In genomic region chr1:109931189-109931672, GRCh38 we compare ENCODE assay signal across 9 cellular contexts. TPM values are rescaled to one million over a fixed set of nuclear protein-coding genes. Genes with fewer than 3 reads are reported as not detected.
A peak's percentile ranks its signal among the peaks of the same experiment; 100 is the strongest.
DNase-seq lines count a peak whose midpoint lies in the region; ATAC-seq lines count a peak whose summit lies in the region.
"Had no signal": no experiment of that assay in that cellular context is flagged by ENCODE, and none has a peak within 500 bp of the region (broad histone marks: within the 10 kb centered on the region; RNA-seq: fewer than 3 reads in every experiment).

No MANE protein-coding gene starts in this region.

- ATAC-seq in activated naive CD8-positive, alpha-beta T cell treated with anti-CD3 and anti-CD28 coated beads, Interleukin-2, amount 10 ng/mL, durations not matched to agents 7 days and 5 days (ENCODE audit: low read depth): no peak
- no peak for ATAC-seq in activated naive CD8-positive, alpha-beta T cell treated with anti-CD3 and anti-CD28 coated beads, Interleukin-2, amount 50 U/mL, for 24 hours
- ATAC-seq in GM21786 (IDR thresholded peaks at IDR 0.05; ENCODE audit: unreplicated experiment): no peak

- H3K9me3 ChIP-seq in ectodermal cell (ENCODE audit: control insufficient read depth, low read length): no peaks in the 10 kb centered on the region

- H3K36me3 ChIP-seq in ectodermal cell (ENCODE audit: control insufficient read depth, insufficient read depth, low read length): no peaks in the 10 kb centered on the region

- peak overlapping the region; percentile 77 for H3K27ac ChIP-seq in ectodermal cell (ENCODE audit: insufficient read depth, low read depth, low read length, poor library complexity, severe bottlenecking)
- H3K27ac ChIP-seq: SK-N-MC had no signal

- H3K4me3 Mint-ChIP-seq in activated naive CD8-positive, alpha-beta T cell treated with anti-CD3 and anti-CD28 coated beads, Interleukin-2, amount 10 ng/mL, durations not matched to agents 7 days and 5 days: no peak overlapping the region
- no peak overlapping the region for H3K4me3 Mint-ChIP-seq in activated naive CD8-positive, alpha-beta T cell treated with anti-CD3 and anti-CD28 coated beads, Interleukin-2, amount 50 U/mL, for 24 hours

- WGBS in ectodermal cell, 2 experiments: 13 to 14% methylated on average over 8 of the region's 8 CpGs

- peaks cover 13% of the 10 kb centered on the region for H3K4me1 Mint-ChIP-seq in activated naive CD8-positive, alpha-beta T cell treated with anti-CD3 and anti-CD28 coated beads, Interleukin-2, amount 10 ng/mL, durations not matched to agents 7 days and 5 days
- H3K4me1 Mint-ChIP-seq in activated naive CD8-positive, alpha-beta T cell treated with anti-CD3 and anti-CD28 coated beads, Interleukin-2, amount 50 U/mL, for 24 hours: peaks cover 4% of the 10 kb centered on the region

- no peak for DNase-seq in activated naive CD8-positive, alpha-beta T cell treated with anti-CD3 and anti-CD28 coated beads, Interleukin-2, amount 10 ng/mL, durations not matched to agents 7 days and 5 days
- no peak for DNase-seq in activated naive CD8-positive, alpha-beta T cell treated with anti-CD3 and anti-CD28 coated beads, Interleukin-2, amount 50 U/mL, for 24 hours
- DNase-seq in lung microvascular endothelial cell (ENCODE audit: low read depth in 2 of 2) (peak; percentile 88 to 94), ureter (ENCODE audit: low spot score) (peak; percentile 80), GDM1 (lab: John Stamatoyannopoulos, UW) (no peak), AML-193 (lab: John Stamatoyannopoulos, UW) (no peak)

- H3K9me3 Mint-ChIP-seq in activated naive CD8-positive, alpha-beta T cell treated with anti-CD3 and anti-CD28 coated beads, Interleukin-2, amount 10 ng/mL, durations not matched to agents 7 days and 5 days: peaks cover 12% of the 10 kb centered on the region
- peaks cover 5% of the 10 kb centered on the region for H3K9me3 Mint-ChIP-seq in activated naive CD8-positive, alpha-beta T cell treated with anti-CD3 and anti-CD28 coated beads, Interleukin-2, amount 50 U/mL, for 24 hours

- H3K27ac Mint-ChIP-seq in activated naive CD8-positive, alpha-beta T cell treated with anti-CD3 and anti-CD28 coated beads, Interleukin-2, amount 10 ng/mL, durations not matched to agents 7 days and 5 days: peak overlapping the region; percentile 6
- no peak overlapping the region for H3K27ac Mint-ChIP-seq in activated naive CD8-positive, alpha-beta T cell treated with anti-CD3 and anti-CD28 coated beads, Interleukin-2, amount 50 U/mL, for 24 hours

- H3K4me1 ChIP-seq in ectodermal cell (ENCODE audit: control insufficient read depth, insufficient read depth, low read length): peaks cover 14% of the 10 kb centered on the region

- POLR2A ChIA-PET in activated naive CD8-positive, alpha-beta T cell treated with anti-CD3 and anti-CD28 coated beads, Interleukin-2, amount 10 ng/mL, durations not matched to agents 7 days and 5 days (lab: Charles Lee): interaction anchor here (0.9 kb wide), 1 partner anchor 294 kb away, joined by 3 read pairs; no protein-coding TSS in a partner anchor

- H3K27me3 ChIP-seq in ectodermal cell (ENCODE audit: control insufficient read depth, insufficient read depth, low read length, poor library complexity, severe bottlenecking): no peaks in the 10 kb centered on the region

- peaks cover 20% of the 10 kb centered on the region for H3K36me3 Mint-ChIP-seq in activated naive CD8-positive, alpha-beta T cell treated with anti-CD3 and anti-CD28 coated beads, Interleukin-2, amount 10 ng/mL, durations not matched to agents 7 days and 5 days
- H3K36me3 Mint-ChIP-seq in activated naive CD8-positive, alpha-beta T cell treated with anti-CD3 and anti-CD28 coated beads, Interleukin-2, amount 50 U/mL, for 24 hours (ENCODE audit: low read depth): peaks cover 10% of the 10 kb centered on the region

- H3K27me3 Mint-ChIP-seq in activated naive CD8-positive, alpha-beta T cell treated with anti-CD3 and anti-CD28 coated beads, Interleukin-2, amount 10 ng/mL, durations not matched to agents 7 days and 5 days: peaks cover 5% of the 10 kb centered on the region
- H3K27me3 Mint-ChIP-seq in activated naive CD8-positive, alpha-beta T cell treated with anti-CD3 and anti-CD28 coated beads, Interleukin-2, amount 50 U/mL, for 24 hours: no peaks in the 10 kb centered on the region

- H3K4me3 ChIP-seq in ectodermal cell (ENCODE audit: insufficient read depth, low read depth, low read length): no peak overlapping the region
- H3K4me3 ChIP-seq: SK-N-MC had no signal

RNA-seq across cellular contexts. Expression of gene CSF1, which starts 20.6 kb away (rescaled TPM):
- total RNA-seq in activated naive CD8-positive, alpha-beta T cell treated with anti-CD3 and anti-CD28 coated beads, Interleukin-2, amount 10 ng/mL, durations not matched to agents 7 days and 5 days: 10 to 100 TPM; 42.7 to 45.1 TPM
- polyA plus RNA-seq in ectodermal cell (2013, experiment 1 of 4): 7.3 TPM
- 8.7 TPM for polyA plus RNA-seq in ectodermal cell (2013, experiment 2 of 4)
- polyA plus RNA-seq in ectodermal cell (2013, experiment 3 of 4): 6.9 TPM
- 7.6 TPM for polyA plus RNA-seq in ectodermal cell (2013, experiment 4 of 4)
- 4.2 and 5.2 TPM in 2 replicates for total RNA-seq in lung microvascular endothelial cell
- total RNA-seq in ureter: 26.1 TPM

RNA-seq across cellular contexts. Expression of gene AHCYL1, which starts 53.3 kb away (rescaled TPM):
- 10 to 100 TPM; 53.6 to 55.4 TPM for total RNA-seq in activated naive CD8-positive, alpha-beta T cell treated with anti-CD3 and anti-CD28 coated beads, Interleukin-2, amount 10 ng/mL, durations not matched to agents 7 days and 5 days
- 92.9 TPM for polyA plus RNA-seq in ectodermal cell (2013, experiment 1 of 4)
- polyA plus RNA-seq in ectodermal cell (2013, experiment 2 of 4): 116 TPM
- 92.7 TPM for polyA plus RNA-seq in ectodermal cell (2013, experiment 3 of 4)
- 98.4 TPM for polyA plus RNA-seq in ectodermal cell (2013, experiment 4 of 4)
- total RNA-seq in lung microvascular endothelial cell (32.7 and 36.1 TPM in 2 replicates), ureter (71.0 TPM)

Comparison
In these comparisons a context has a peak if more than half of its experiments do, and no peak if none do; other contexts are left out.
1. DNase-seq: peak in lung microvascular endothelial cell (2 of 2) and ureter (single experiment); none in activated naive CD8-positive, alpha-beta T cell treated with anti-CD3 and anti-CD28 coated beads, Interleukin-2, amount 10 ng/mL, durations not matched to agents 7 days and 5 days (single experiment), activated naive CD8-positive, alpha-beta T cell treated with anti-CD3 and anti-CD28 coated beads, Interleukin-2, amount 50 U/mL, for 24 hours (single experiment), GDM1 (single experiment) and AML-193 (0 of 2).